Comparison of ENCODE assay signal across 21 cellular contexts in genomic region chr11:122032317-122032716, GRCh38.
A peak's percentile ranks its signal among the peaks of the same experiment; 100 is the strongest.
DNase-seq lines count a peak whose midpoint lies in the region; ATAC-seq, FAIRE-seq and TF ChIP-seq lines count a peak whose summit lies in the region.
"Had no signal": no experiment of that assay in that cellular context is flagged by ENCODE, and none has a peak within 500 bp of the region (broad histone marks: within the 10 kb centered on the region; RNA-seq: fewer than 3 reads in every experiment).

No MANE protein-coding gene starts in this region.

- peak overlapping the region; percentile 15 for H3K4me2 ChIP-seq in fibroblast of lung (ENCODE audit: extremely low read depth, insufficient read depth, low read length)

- H3K4me3 Mint-ChIP-seq in HFFc6 (no peak overlapping the region), osteocyte (ENCODE audit: unreplicated experiment) (no peak overlapping the region)
- H3K4me3 Mint-ChIP-seq: activated naive CD8-positive, alpha-beta T cell; activated T-helper 1 cell treated with anti-CD3 and anti-CD28 coated beads, Interleukin-12 subunit alpha, Interleukin-12 subunit beta, Interleukin-2, Interleukin-4 antibody, amounts not matched to agents 30 ng/mL and 10 ng/mL and 1 ng/mL, durations not matched to agents 14 hours and 24 hours and 36 hours; naive thymus-derived CD8-positive, alpha-beta T cell had no signal

- H3K27ac ChIP-seq in fibroblast of lung (ENCODE audit: insufficient read depth, low read length) (no peak overlapping the region), kidney (ENCODE audit: low read depth in 2 of 2, low read length in 2 of 2) (no peak overlapping the region), colonic mucosa (no peak overlapping the region)
- H3K27ac ChIP-seq: brain microvascular endothelial cell, epithelial cell of prostate, psoas muscle, thyroid gland had no signal

- peak overlapping the region; percentile 79 for H3K27ac Mint-ChIP-seq in HFFc6
- H3K27ac Mint-ChIP-seq in osteocyte (ENCODE audit: unreplicated experiment): peak overlapping the region; percentile 27
- H3K27ac Mint-ChIP-seq: activated naive CD8-positive, alpha-beta T cell; activated T-helper 1 cell treated with anti-CD3 and anti-CD28 coated beads, Interleukin-12 subunit alpha, Interleukin-12 subunit beta, Interleukin-2, Interleukin-4 antibody, amounts not matched to agents 30 ng/mL and 10 ng/mL and 1 ng/mL, durations not matched to agents 14 hours and 24 hours and 36 hours; naive thymus-derived CD8-positive, alpha-beta T cell had no signal

- no peak for TF ChIP-seq CTCF in AG09309 (IDR thresholded peaks at IDR 0.05; ENCODE audit: control insufficient read depth, insufficient read depth, low read depth, low read length, missing control alignments)
- no peak for TF ChIP-seq CTCF in HFFc6 (IDR thresholded peaks at IDR 0.05)
- TF ChIP-seq CTCF in fibroblast of lung (conservative IDR thresholded peaks at IDR 0.05 in 1 of 2, IDR thresholded peaks at IDR 0.05 in 1 of 2; ENCODE audit: low read depth in 1 of 2, low read length in 2 of 2): no peak
- no peak for TF ChIP-seq CTCF in osteocyte (IDR thresholded peaks at IDR 0.05)
- no peak for TF ChIP-seq CTCF in kidney (IDR thresholded peaks at IDR 0.05; ENCODE audit: borderline replicate concordance, extremely low read depth, insufficient read depth)
- no peak for TF ChIP-seq CTCF in colonic mucosa (IDR thresholded peaks at IDR 0.05)

- DNase-seq in AG09309 (ENCODE audit: low read depth): peak; percentile 82
- peak; percentile 48 for DNase-seq in HFFc6
- DNase-seq in fibroblast of lung (ENCODE audit: low read depth in 2 of 2): peak; percentile 36 to 76
- no peak for DNase-seq in osteocyte (ENCODE audit: extremely low spot score, unreplicated experiment)
- no peak for DNase-seq in GM12892 (ENCODE audit: insufficient read length)
- DNase-seq in kidney: no peak
- DNase-seq in colonic mucosa: no peak
- DNase-seq: brain microvascular endothelial cell; naive thymus-derived CD8-positive, alpha-beta T cell; NCI-H1436; PC-3; stimulated activated CD4-positive, alpha-beta T cell treated with anti-CD3 and anti-CD28 coated beads, Interleukin-12 subunit alpha, Interleukin-12 subunit beta, amount 100 ng/mL, for 4 hours; thyroid gland had no signal

- intact Hi-C loops in kidney (cut with DNase I) (no loop called here), colonic mucosa (cut with DNase I) (no loop called here)

- no peaks in the 10 kb centered on the region for H3K9me3 ChIP-seq in fibroblast of lung (ENCODE audit: control insufficient read depth, insufficient read depth, low read depth, low read length)
- H3K9me3 ChIP-seq in kidney (ENCODE audit: control insufficient read depth in 1 of 2, low read length in 2 of 2): no peaks in the 10 kb centered on the region
- H3K9me3 ChIP-seq in colonic mucosa: no peaks in the 10 kb centered on the region
- H3K9me3 ChIP-seq: psoas muscle, thyroid gland had no signal

- H3K79me2 ChIP-seq in fibroblast of lung (ENCODE audit: control insufficient read depth, insufficient read depth, low read length): no peaks in the 10 kb centered on the region

- no peaks in the 10 kb centered on the region for H3K36me3 ChIP-seq in fibroblast of lung (ENCODE audit: control insufficient read depth, insufficient read depth, low read length)
- H3K36me3 ChIP-seq in kidney (ENCODE audit: control insufficient read depth in 1 of 2, insufficient read depth in 2 of 2, low read length in 2 of 2): no peaks in the 10 kb centered on the region
- no peaks in the 10 kb centered on the region for H3K36me3 ChIP-seq in colonic mucosa
- H3K36me3 ChIP-seq: brain microvascular endothelial cell, thyroid gland had no signal

- H3K4me1 Mint-ChIP-seq in HFFc6 (ENCODE audit: low read depth) (peaks cover 96% of the 10 kb centered on the region), osteocyte (ENCODE audit: unreplicated experiment) (peaks cover 63% of the 10 kb centered on the region)
- H3K4me1 Mint-ChIP-seq: naive thymus-derived CD8-positive, alpha-beta T cell had no signal

- TF ChIP-seq POLR2A in GM12892 (IDR thresholded peaks at IDR 0.05; ENCODE audit: low read depth, low read length): no peak

- H3K36me3 Mint-ChIP-seq in HFFc6 (ENCODE audit: low read depth) (peaks cover 79% of the 10 kb centered on the region), osteocyte (ENCODE audit: unreplicated experiment) (peaks cover 4% of the 10 kb centered on the region)
- H3K36me3 Mint-ChIP-seq: activated naive CD8-positive, alpha-beta T cell; naive thymus-derived CD8-positive, alpha-beta T cell had no signal

- FAIRE-seq in GM12892 (lab: Jason Lieb, UNC): no peak
- no peak for FAIRE-seq in kidney (lab: Jason Lieb, UNC)
- FAIRE-seq: G401.6, GM12891, islet of Langerhans had no signal

- no peak overlapping the region for H3K4me3 ChIP-seq in AG09309 (ENCODE audit: control insufficient read depth, low read depth, low read length)
- H3K4me3 ChIP-seq in fibroblast of lung (replicated peaks in 1 of 4; ENCODE audit: control extremely low read depth in 1 of 4, insufficient read depth in 1 of 4, low read depth in 3 of 4, low read length in 4 of 4): no peak overlapping the region
- no peak overlapping the region for H3K4me3 ChIP-seq in kidney (ENCODE audit: low read length in 2 of 2)
- H3K4me3 ChIP-seq in colonic mucosa: no peak overlapping the region
- H3K4me3 ChIP-seq: psoas muscle, thyroid gland had no signal

- H3K27me3 ChIP-seq in fibroblast of lung (ENCODE audit: control insufficient read depth, insufficient read depth, low read length): no peaks in the 10 kb centered on the region
- H3K27me3 ChIP-seq in colonic mucosa: no peaks in the 10 kb centered on the region
- H3K27me3 ChIP-seq: brain microvascular endothelial cell, thyroid gland had no signal

- H3K9ac ChIP-seq in fibroblast of lung (ENCODE audit: insufficient read depth, low read length): no peak overlapping the region
- no peak overlapping the region for H3K9ac ChIP-seq in kidney (ENCODE audit: low read length in 2 of 2)
- H3K9ac ChIP-seq in colonic mucosa (ENCODE audit: low read depth in 2 of 2, low read length in 2 of 2): no peak overlapping the region

- H3K4me1 ChIP-seq in fibroblast of lung (ENCODE audit: control insufficient read depth, extremely low read depth, insufficient read depth, low read length) (peaks cover 24% of the 10 kb centered on the region), kidney (ENCODE audit: control insufficient read depth in 1 of 2, insufficient read depth in 1 of 2, low read depth in 1 of 2, low read length in 2 of 2) (no peaks in the 10 kb centered on the region), colonic mucosa (no peaks in the 10 kb centered on the region)
- H3K4me1 ChIP-seq: psoas muscle had no signal

- ATAC-seq in GM18520 (IDR thresholded peaks at IDR 0.05; ENCODE audit: unreplicated experiment): no peak
- ATAC-seq: naive thymus-derived CD8-positive, alpha-beta T cell; PC-3 had no signal

- no peak overlapping the region for H2AFZ ChIP-seq in fibroblast of lung (ENCODE audit: low read length)

- H3K27me3 Mint-ChIP-seq in HFFc6 (ENCODE audit: insufficient read depth) (peaks cover 1% of the 10 kb centered on the region), osteocyte (ENCODE audit: unreplicated experiment) (no peaks in the 10 kb centered on the region)

- H4K20me1 ChIP-seq in fibroblast of lung (ENCODE audit: control insufficient read depth, extremely low read depth, insufficient read depth, low read length): no peaks in the 10 kb centered on the region

- H3K9me3 Mint-ChIP-seq in HFFc6 (no peaks in the 10 kb centered on the region; the same call in 1 of the 2 replicates), osteocyte (ENCODE audit: unreplicated experiment) (peaks cover 10% of the 10 kb centered on the region)
- H3K9me3 Mint-ChIP-seq: activated T-helper 1 cell treated with anti-CD3 and anti-CD28 coated beads, Interleukin-12 subunit alpha, Interleukin-12 subunit beta, Interleukin-2, Interleukin-4 antibody, amounts not matched to agents 30 ng/mL and 10 ng/mL and 1 ng/mL, durations not matched to agents 14 hours and 24 hours and 36 hours had no signal

Comparison
In these comparisons a context has a peak if more than half of its experiments do, and no peak if none do; other contexts are left out.
1. DNase-seq: peak in AG09309 (single experiment), HFFc6 (single experiment) and fibroblast of lung (2 of 2); none in osteocyte (single experiment), GM12892 (single experiment), kidney (single experiment) and colonic mucosa (single experiment).